ENCODE assay signal across 10 cellular contexts in the genomic region with DNA sequence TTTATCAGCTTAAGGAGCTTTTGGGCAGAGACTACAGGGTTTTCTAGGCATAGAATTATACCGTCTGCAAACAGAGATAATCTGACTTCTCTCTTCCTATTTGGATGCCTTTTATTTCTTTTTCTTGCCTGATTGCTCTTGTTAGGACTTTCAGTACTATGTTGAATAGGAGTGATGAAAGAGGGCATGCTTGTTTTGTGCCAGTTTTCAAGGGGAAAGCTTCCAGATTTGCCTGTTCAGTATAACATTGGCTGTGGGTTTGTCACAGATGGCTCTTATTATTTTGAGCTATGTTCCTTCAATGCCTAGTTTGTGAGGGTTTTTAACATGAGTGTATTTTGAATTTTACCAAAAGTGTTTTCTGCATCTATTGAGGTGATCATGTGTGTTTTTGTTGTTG.
"Had no signal": no experiment of that assay in that cellular context is flagged by ENCODE, and none has a peak within 500 bp of the region (broad histone marks: within the 10 kb centered on the region; RNA-seq: fewer than 3 reads in every experiment).

No MANE protein-coding gene starts in this region.

- FAIRE-seq: HepG2 had no signal

- H3K27ac ChIP-seq: GM23248, HL-60 had no signal

- H3K9me3 Mint-ChIP-seq: HFFc6 had no signal

- H3K4me3 ChIP-seq: GM23248, HAP-1 had no signal

- H2AFZ ChIP-seq: GM23248 had no signal

- H3K36me3 Mint-ChIP-seq: IgD-negative memory B cell had no signal

- H3K9ac ChIP-seq: GM23248 had no signal

- H3K4me1 ChIP-seq: HAP-1 had no signal

- DNase-seq: GM23248, GOT3, H7, HFFc6, KBM-7 had no signal

- H3K36me3 ChIP-seq: HAP-1 had no signal

- H3K4me3 Mint-ChIP-seq: HFFc6, IgD-negative memory B cell had no signal

- H3K9me3 ChIP-seq: HAP-1 had no signal

- H3K27me3 Mint-ChIP-seq: IgD-negative memory B cell had no signal

- H3K27ac Mint-ChIP-seq: HFFc6, IgD-negative memory B cell had no signal

- ATAC-seq: HCT116, HepG2 had no signal

- H3K4me1 Mint-ChIP-seq: IgD-negative memory B cell had no signal
